In genomic region chr10:110226555-110226925, GRCh38 we compare ENCODE assay signal across 8 cellular contexts.
DNase-seq lines count a peak whose midpoint lies in the region; ATAC-seq and TF ChIP-seq lines count a peak whose summit lies in the region.

No MANE protein-coding gene starts in this region.

- peak overlapping the region; percentile 99 for H3K27ac ChIP-seq in layer of hippocampus (ENCODE audit: low read depth, low read length)

- H3K27me3 ChIP-seq in layer of hippocampus (ENCODE audit: control insufficient read depth, insufficient read depth, low read length): no peaks in the 10 kb centered on the region

- ATAC-seq in HG02678 (IDR thresholded peaks at IDR 0.05; ENCODE audit: unreplicated experiment): no peak

- TF ChIP-seq CTCF in choroid plexus epithelial cell (conservative IDR thresholded peaks at IDR 0.05; ENCODE audit: low read depth, low read length): no peak

- H3K4me3 ChIP-seq in choroid plexus epithelial cell (ENCODE audit: low read depth, low read length): peak overlapping the region; percentile 82

- DNase-seq in NCI-H1417 (lab: John Stamatoyannopoulos, UW) (peak; percentile 74 to 82 (median 79)), NCI-H1417 treated with DMSO at 0.1 percent for 48 hours (lab: John Stamatoyannopoulos, UW) (no peak), NCI-H2227 (lab: John Stamatoyannopoulos, UW; ENCODE audit: unreplicated experiment) (peak; percentile 89), choroid plexus epithelial cell (ENCODE audit: low read depth) (peak; percentile 97)
- peak; percentile 82 to 85 for DNase-seq in activated CD4-positive, alpha-beta T cell treated with anti-CD3 and anti-CD28 coated beads for 4 hours
- peak in 3 of 4 experiments; percentile 72 to 88 (median 80) for DNase-seq in stimulated activated CD4-positive, alpha-beta T cell treated with anti-CD3 and anti-CD28 coated beads, Interleukin-1b, Interleukin-23, amount 100 ng/mL, for 24 hours (ENCODE audit: low read depth in 4 of 4, low spot score in 1 of 4)
